ENCODE assay signal across 9 cellular contexts in genomic region chr12:5954661-5955060, GRCh38. TPM values are rescaled to one million over a fixed set of nuclear protein-coding genes. Genes with fewer than 3 reads are reported as not detected.
"Had no signal": no experiment of that assay in that cellular context is flagged by ENCODE, and none has a peak within 500 bp of the region (broad histone marks: within the 10 kb centered on the region; RNA-seq: fewer than 3 reads in every experiment).

No MANE protein-coding gene starts in this region.

- H2AFZ ChIP-seq: GM23338 had no signal

- FAIRE-seq: H1, H54, HTR-8/SVneo had no signal

- ATAC-seq: GM23338 had no signal

- H3K4me2 ChIP-seq: GM23338 had no signal

- H3K4me3 ChIP-seq: GM23338 had no signal

- DNase-seq: H9, HCEC 1CT, IMR-90, KBM-7 had no signal

RNA-seq across cellular contexts. Expression of gene ANO2, which starts 9.6 kb away (rescaled TPM):
- total RNA-seq: HT-29, IMR-90 had no signal
